In the genomic region with DNA sequence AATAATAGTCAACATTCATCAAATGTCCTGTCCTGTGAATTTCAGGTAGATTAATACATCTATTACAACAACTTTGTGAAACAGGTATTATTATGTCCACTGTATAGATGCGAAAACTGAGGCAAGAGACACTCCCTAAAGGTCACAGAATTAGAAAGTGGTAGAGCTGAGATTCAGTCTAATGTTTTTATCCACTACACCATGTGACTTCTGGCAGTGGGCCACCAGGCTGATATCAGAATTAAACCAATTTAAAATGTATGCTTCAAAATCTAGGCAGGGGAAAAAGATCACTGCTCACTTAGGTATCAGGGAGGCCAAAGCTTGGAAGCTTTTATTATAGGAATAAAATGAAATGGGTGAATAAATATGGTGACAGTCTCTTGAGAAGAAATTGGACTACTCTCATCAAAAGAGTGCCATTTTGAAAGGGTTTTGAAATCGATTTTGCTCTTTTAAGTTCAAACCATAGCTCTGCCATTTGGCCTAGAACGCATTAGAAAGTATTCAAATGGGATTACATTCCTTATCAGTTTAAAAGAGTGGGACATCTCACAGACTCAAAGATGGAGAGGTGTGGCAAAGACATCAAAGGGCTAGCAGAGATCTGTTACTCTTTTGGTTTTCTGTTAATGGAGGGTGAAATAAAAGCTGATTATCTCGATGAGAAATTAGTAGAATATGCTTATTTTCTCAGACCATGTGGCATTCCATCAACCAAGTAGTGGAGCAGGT, we compare ENCODE assay signal across 10 cellular contexts. TPM values are rescaled to one million over a fixed set of nuclear protein-coding genes. Genes with fewer than 3 reads are reported as not detected.
A peak's percentile ranks its signal among the peaks of the same experiment; 100 is the strongest.
DNase-seq lines count a peak whose midpoint lies in the region; ATAC-seq and TF ChIP-seq lines count a peak whose summit lies in the region.
"Had no signal": no experiment of that assay in that cellular context is flagged by ENCODE, and none has a peak within 500 bp of the region (broad histone marks: within the 10 kb centered on the region; RNA-seq: fewer than 3 reads in every experiment).

No MANE protein-coding gene starts in this region.

- H3K36me3 ChIP-seq in A673 (ENCODE audit: insufficient read depth, low read length, poor library complexity, severe bottlenecking) (no peaks in the 10 kb centered on the region), esophagus muscularis mucosa (no peaks in the 10 kb centered on the region)
- H3K36me3 ChIP-seq: BLaER1 had no signal

- H3K27ac ChIP-seq in A673 (ENCODE audit: low read depth, low read length, poor library complexity, severe bottlenecking) (no peak overlapping the region), coronary artery (no peak overlapping the region), esophagus muscularis mucosa (replicated peaks in 1 of 4) (no peak overlapping the region)
- H3K27ac ChIP-seq: BLaER1 had no signal

- peaks cover 37% of the 10 kb centered on the region for H3K27me3 Mint-ChIP-seq in IgD-negative memory B cell
- no peaks in the 10 kb centered on the region for H3K27me3 Mint-ChIP-seq in mesothelial cell of epicardium (ENCODE audit: low read depth)

- no peaks in the 10 kb centered on the region for H3K27me3 ChIP-seq in A673 (replicated peaks; ENCODE audit: insufficient read depth, low read depth, low read length, poor library complexity)
- no peaks in the 10 kb centered on the region for H3K27me3 ChIP-seq in esophagus muscularis mucosa
- H3K27me3 ChIP-seq: BLaER1 had no signal

- TF ChIP-seq CTCF in A673 (conservative IDR thresholded peaks at IDR 0.05; ENCODE audit: low read depth, low read length) (no peak), coronary artery (IDR thresholded peaks at IDR 0.05) (no peak), mesothelial cell of epicardium (IDR thresholded peaks at IDR 0.05; ENCODE audit: unreplicated experiment) (no peak), esophagus muscularis mucosa (IDR thresholded peaks at IDR 0.05) (no peak)

- H3K4me1 ChIP-seq in A673 (ENCODE audit: insufficient read depth, low read length, poor library complexity, severe bottlenecking) (peaks cover 6% of the 10 kb centered on the region), esophagus muscularis mucosa (peaks cover 4 to 35% (median 27%) of the 10 kb centered on the region in 4 donors)
- H3K4me1 ChIP-seq: BLaER1 had no signal

- H3K9me3 Mint-ChIP-seq in IgD-negative memory B cell (peaks cover 0 to 2% (median 0%) of the 10 kb centered on the region in 3 donors), mesothelial cell of epicardium (no peaks in the 10 kb centered on the region)

- 90% methylated on average over 4 of the region's 4 CpGs for WGBS in esophagus muscularis mucosa

- POLR2A ChIA-PET in A673 (lab: Charles Lee; ENCODE audit: low non-redundant PET), result interaction anchor here (0.6 kb wide), 1 partner anchor 118 kb away, joined by 3 read pairs; the partner anchor contains the start of gene CCN1

- TF ChIP-seq POLR2A in esophagus muscularis mucosa (IDR thresholded peaks at IDR 0.05; ENCODE audit: low read depth), result no peak

- H3K9me3 ChIP-seq in A673 (ENCODE audit: low read depth, low read length, poor library complexity, severe bottlenecking), result no peaks in the 10 kb centered on the region
- no peaks in the 10 kb centered on the region for H3K9me3 ChIP-seq in esophagus muscularis mucosa

- CTCF ChIA-PET in A673 (lab: Charles Lee), result interaction anchor here (0.6 to 1.6 kb wide), 2 partner anchors 49 to 155 kb away, joined by 4 to 5 read pairs; no protein-coding TSS in a partner anchor

- H3K36me3 Mint-ChIP-seq in IgD-negative memory B cell (peaks cover 2% of the 10 kb centered on the region), mesothelial cell of epicardium (no peaks in the 10 kb centered on the region)

- no TSS peak for BruUV-seq in A673 (replicated peaks; lab: Mats Ljungman, UMichigan)

- intact Hi-C loops in A673 (cut with micrococcal nuclease; ENCODE audit: unreplicated experiment), result no loop called here
- intact Hi-C loops in esophagus muscularis mucosa (cut with DNase I), result no loop called here

- H3K4me3 Mint-ChIP-seq in IgD-negative memory B cell (peak overlapping the region in 3 of 4 donors; percentile 30 to 52 (median 50)), mesothelial cell of epicardium (peak overlapping the region; percentile 11)

- H3K27ac Mint-ChIP-seq in IgD-negative memory B cell (no peak overlapping the region), mesothelial cell of epicardium (no peak overlapping the region)

- H3K4me3 ChIP-seq in A673 (ENCODE audit: low read depth, low read length, poor library complexity, severe bottlenecking), result peak overlapping the region; percentile 87
- H3K4me3 ChIP-seq in coronary artery, result peak overlapping the region; percentile 82
- H3K4me3 ChIP-seq in esophagus muscularis mucosa, result peak overlapping the region in 1 of 4 donors; percentile 72
- H3K4me3 ChIP-seq: BLaER1 had no signal

- peaks cover 0 to 6% (median 5%) of the 10 kb centered on the region in 3 donors for H3K4me1 Mint-ChIP-seq in IgD-negative memory B cell
- H3K4me1 Mint-ChIP-seq in mesothelial cell of epicardium, result peaks cover 37% of the 10 kb centered on the region

- ATAC-seq in HG03280 (IDR thresholded peaks at IDR 0.05; ENCODE audit: unreplicated experiment) (no peak), GM19397 (IDR thresholded peaks at IDR 0.05; ENCODE audit: unreplicated experiment) (no peak)

- no peak for TF ChIP-seq EP300 in esophagus muscularis mucosa (IDR thresholded peaks at IDR 0.05)

- DNase-seq in A673 (ENCODE audit: low spot score) (no peak), coronary artery (ENCODE audit: low spot score) (no peak), mesothelial cell of epicardium (ENCODE audit: low spot score in 2 of 2, unreplicated experiment in 2 of 2) (no peak), NAMALWA (ENCODE audit: low spot score) (no peak), esophagus muscularis mucosa (ENCODE audit: extremely low spot score) (no peak)
- DNase-seq: activated CD4-positive, CD25-positive, alpha-beta regulatory T cell had no signal

RNA-seq across cellular contexts. Expression of gene DDAH1, which starts 1.9 kb away (rescaled TPM):
- 32.5 and 35.0 TPM in 2 replicates for total RNA-seq in A673 (2021)
- 0.19 TPM for polyA plus RNA-seq in IgD-negative memory B cell
- 26.1 to 28.9 TPM (median 27.3 TPM) in 3 replicates for total RNA-seq in mesothelial cell of epicardium
- total RNA-seq in esophagus muscularis mucosa, result 10 to 100 TPM; 27.0 to 75.3 (median 38.0) TPM
